Comparison of ENCODE assay signal across 1 cellular context in the genomic region with DNA sequence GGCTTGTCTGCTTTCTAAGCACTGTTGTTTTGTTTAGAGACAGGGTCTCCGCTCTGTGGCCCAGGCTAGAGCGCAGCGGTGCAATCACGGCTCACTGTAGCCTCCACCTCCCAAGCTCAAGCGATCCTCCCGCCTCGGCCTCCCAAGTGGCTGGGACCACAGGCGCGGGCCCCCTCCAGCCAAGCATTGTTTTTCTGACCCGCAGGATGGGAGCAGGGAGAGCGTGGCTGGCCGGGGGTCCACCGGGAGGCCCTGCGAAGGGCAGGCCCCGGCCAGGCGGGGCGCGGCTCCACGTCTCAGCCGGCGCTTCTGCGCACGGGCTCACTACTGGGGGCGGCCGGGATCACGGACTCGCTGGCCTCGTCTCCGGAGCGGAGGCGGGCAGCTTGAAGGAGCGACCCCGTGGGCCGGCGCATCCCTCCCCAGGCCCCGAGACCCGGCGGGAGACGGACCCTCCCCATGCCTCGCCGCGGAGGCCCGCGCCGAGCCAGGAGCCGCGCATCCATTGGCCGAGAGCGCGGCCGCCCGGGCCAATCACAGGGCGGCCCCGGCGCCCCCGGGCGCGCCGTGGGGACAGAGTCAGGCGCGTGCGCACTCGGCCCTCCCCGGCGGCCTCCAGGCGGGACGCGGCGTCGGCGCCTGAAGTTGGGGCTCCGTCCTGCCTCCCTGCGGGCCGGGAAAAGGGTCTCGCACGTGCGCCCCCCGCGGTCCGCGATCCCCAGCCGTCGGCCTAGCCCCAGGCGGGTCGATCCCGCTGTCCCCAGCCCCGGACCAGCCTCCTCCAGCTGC.
TF ChIP-seq lines count a peak whose summit lies in the region.

No MANE protein-coding gene starts in this region.

TF ChIP-seq in HEK293, 187 proteins besides CTCF, POLR2A, EP300 and RAD21 (continued from another document and continues in another):
- TF ChIP-seq ZEB2 (tag by site-specific recombination; IDR thresholded peaks at IDR 0.05) (0 out of 2 replicates have a peak, but pooled peaks have one; percentile 12), ZNF510 (tag by site-specific recombination; IDR thresholded peaks at IDR 0.05; ENCODE audit: insufficient replicate concordance) (no peak), ZNF394 (tag by site-specific recombination; IDR thresholded peaks at IDR 0.05; ENCODE audit: borderline replicate concordance) (no peak), ZNF335 (tag by site-specific recombination; conservative IDR thresholded peaks at IDR 0.05) (peak; percentile 54; the same call in 1 of the 2 replicates), RBAK (tag by site-specific recombination; IDR thresholded peaks at IDR 0.05) (no peak), ZNF202 (tag by site-specific recombination; IDR thresholded peaks at IDR 0.05; ENCODE audit: borderline replicate concordance) (0 out of 2 replicates have a peak, but pooled peaks have one; percentile 12), ZNF747 (tag by site-specific recombination; IDR thresholded peaks at IDR 0.05) (no peak), ZNF214 (tag by site-specific recombination; IDR thresholded peaks at IDR 0.05; ENCODE audit: borderline replicate concordance) (no peak), ZSCAN23 (tag by site-specific recombination; IDR thresholded peaks at IDR 0.05) (no peak), ZSCAN30 (tag by site-specific recombination; IDR thresholded peaks at IDR 0.05) (0 out of 2 replicates have a peak, but pooled peaks have one; percentile 44), ZNF555 (tag by site-specific recombination; conservative IDR thresholded peaks at IDR 0.05) (no peak), TCF7L2 (IDR thresholded peaks at IDR 0.05; ENCODE audit: borderline replicate concordance, low read depth, low read length) (no peak), ZFP37 (tag by site-specific recombination; IDR thresholded peaks at IDR 0.05) (no peak), ZNF501 (tag by site-specific recombination; IDR thresholded peaks at IDR 0.05) (0 out of 2 replicates have a peak, but pooled peaks have one; percentile 45), HOXA7 (CRISPR knock-in tag; IDR thresholded peaks at IDR 0.05; ENCODE audit: borderline replicate concordance) (no peak), SCRT1 (tag by site-specific recombination; IDR thresholded peaks at IDR 0.05; ENCODE audit: borderline replicate concordance) (no peak), ZNF76 (tag by site-specific recombination; IDR thresholded peaks at IDR 0.05; ENCODE audit: borderline replicate concordance, low read depth) (no peak; the same call in 1 of the 2 replicates), ZNF133 (tag by site-specific recombination; IDR thresholded peaks at IDR 0.05) (no peak), ZNF48 (tag by site-specific recombination; IDR thresholded peaks at IDR 0.05) (no peak), ZNF521 (tag by site-specific recombination; IDR thresholded peaks at IDR 0.05) (no peak), SETDB1 (IDR thresholded peaks at IDR 0.05; ENCODE audit: insufficient read length, low read length) (no peak), ZNF785 (tag by site-specific recombination; IDR thresholded peaks at IDR 0.05) (no peak), GLIS1 (tag by site-specific recombination; IDR thresholded peaks at IDR 0.05) (peak; percentile 97), ZBTB7A (tag by site-specific recombination; IDR thresholded peaks at IDR 0.05; ENCODE audit: low read depth) (no peak; the same call in 1 of the 2 replicates), ZNF473 (tag by site-specific recombination; IDR thresholded peaks at IDR 0.05) (no peak), ZNF221 (tag by site-specific recombination; IDR thresholded peaks at IDR 0.05; ENCODE audit: borderline replicate concordance) (no peak), ZNF146 (tag by site-specific recombination; IDR thresholded peaks at IDR 0.05) (no peak)
- TF ChIP-seq, protein P1, sequence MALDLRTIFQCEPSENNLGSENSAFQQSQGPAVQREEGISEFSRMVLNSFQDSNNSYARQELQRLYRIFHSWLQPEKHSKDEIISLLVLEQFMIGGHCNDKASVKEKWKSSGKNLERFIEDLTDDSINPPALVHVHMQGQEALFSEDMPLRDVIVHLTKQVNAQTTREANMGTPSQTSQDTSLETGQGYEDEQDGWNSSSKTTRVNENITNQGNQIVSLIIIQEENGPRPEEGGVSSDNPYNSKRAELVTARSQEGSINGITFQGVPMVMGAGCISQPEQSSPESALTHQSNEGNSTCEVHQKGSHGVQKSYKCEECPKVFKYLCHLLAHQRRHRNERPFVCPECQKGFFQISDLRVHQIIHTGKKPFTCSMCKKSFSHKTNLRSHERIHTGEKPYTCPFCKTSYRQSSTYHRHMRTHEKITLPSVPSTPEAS (tag by site-specific recombination; IDR thresholded peaks at IDR 0.05) = no peak
- TF ChIP-seq, protein P2, sequence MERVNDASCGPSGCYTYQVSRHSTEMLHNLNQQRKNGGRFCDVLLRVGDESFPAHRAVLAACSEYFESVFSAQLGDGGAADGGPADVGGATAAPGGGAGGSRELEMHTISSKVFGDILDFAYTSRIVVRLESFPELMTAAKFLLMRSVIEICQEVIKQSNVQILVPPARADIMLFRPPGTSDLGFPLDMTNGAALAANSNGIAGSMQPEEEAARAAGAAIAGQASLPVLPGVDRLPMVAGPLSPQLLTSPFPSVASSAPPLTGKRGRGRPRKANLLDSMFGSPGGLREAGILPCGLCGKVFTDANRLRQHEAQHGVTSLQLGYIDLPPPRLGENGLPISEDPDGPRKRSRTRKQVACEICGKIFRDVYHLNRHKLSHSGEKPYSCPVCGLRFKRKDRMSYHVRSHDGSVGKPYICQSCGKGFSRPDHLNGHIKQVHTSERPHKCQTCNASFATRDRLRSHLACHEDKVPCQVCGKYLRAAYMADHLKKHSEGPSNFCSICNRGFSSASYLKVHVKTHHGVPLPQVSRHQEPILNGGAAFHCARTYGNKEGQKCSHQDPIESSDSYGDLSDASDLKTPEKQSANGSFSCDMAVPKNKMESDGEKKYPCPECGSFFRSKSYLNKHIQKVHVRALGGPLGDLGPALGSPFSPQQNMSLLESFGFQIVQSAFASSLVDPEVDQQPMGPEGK (tag by site-specific recombination; IDR thresholded peaks at IDR 0.05) = peak; percentile 86; the same call in 1 of the 2 replicates
- TF ChIP-seq, protein P3, sequence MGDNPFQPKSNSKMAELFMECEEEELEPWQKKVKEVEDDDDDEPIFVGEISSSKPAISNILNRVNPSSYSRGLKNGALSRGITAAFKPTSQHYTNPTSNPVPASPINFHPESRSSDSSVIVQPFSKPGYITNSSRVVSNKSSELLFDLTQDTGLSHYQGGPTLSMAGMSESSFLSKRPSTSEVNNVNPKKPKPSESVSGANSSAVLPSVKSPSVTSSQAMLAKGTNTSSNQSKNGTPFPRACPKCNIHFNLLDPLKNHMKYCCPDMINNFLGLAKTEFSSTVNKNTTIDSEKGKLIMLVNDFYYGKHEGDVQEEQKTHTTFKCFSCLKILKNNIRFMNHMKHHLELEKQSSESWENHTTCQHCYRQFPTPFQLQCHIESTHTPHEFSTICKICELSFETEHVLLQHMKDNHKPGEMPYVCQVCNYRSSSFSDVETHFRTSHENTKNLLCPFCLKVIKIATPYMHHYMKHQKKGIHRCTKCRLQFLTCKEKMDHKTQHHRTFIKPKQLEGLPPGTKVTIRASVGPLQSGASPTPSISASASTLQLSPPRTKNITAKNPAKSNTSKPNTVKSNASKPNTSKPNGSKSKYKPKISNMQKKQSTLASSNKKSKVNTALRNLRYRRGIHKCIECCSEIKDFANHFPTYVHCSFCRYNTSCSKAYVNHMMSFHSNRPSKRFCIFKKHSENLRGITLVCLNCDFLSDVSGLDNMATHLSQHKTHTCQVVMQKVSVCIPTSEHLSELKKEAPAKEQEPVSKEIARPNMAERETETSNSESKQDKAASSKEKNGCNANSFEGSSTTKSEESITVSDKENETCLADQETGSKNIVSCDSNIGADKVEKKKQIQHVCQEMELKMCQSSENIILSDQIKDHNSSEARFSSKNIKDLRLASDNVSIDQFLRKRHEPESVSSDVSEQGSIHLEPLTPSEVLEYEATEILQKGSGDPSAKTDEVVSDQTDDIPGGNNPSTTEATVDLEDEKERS (tag by site-specific recombination; IDR thresholded peaks at IDR 0.05) = no peak
- TF ChIP-seq, protein P4, sequence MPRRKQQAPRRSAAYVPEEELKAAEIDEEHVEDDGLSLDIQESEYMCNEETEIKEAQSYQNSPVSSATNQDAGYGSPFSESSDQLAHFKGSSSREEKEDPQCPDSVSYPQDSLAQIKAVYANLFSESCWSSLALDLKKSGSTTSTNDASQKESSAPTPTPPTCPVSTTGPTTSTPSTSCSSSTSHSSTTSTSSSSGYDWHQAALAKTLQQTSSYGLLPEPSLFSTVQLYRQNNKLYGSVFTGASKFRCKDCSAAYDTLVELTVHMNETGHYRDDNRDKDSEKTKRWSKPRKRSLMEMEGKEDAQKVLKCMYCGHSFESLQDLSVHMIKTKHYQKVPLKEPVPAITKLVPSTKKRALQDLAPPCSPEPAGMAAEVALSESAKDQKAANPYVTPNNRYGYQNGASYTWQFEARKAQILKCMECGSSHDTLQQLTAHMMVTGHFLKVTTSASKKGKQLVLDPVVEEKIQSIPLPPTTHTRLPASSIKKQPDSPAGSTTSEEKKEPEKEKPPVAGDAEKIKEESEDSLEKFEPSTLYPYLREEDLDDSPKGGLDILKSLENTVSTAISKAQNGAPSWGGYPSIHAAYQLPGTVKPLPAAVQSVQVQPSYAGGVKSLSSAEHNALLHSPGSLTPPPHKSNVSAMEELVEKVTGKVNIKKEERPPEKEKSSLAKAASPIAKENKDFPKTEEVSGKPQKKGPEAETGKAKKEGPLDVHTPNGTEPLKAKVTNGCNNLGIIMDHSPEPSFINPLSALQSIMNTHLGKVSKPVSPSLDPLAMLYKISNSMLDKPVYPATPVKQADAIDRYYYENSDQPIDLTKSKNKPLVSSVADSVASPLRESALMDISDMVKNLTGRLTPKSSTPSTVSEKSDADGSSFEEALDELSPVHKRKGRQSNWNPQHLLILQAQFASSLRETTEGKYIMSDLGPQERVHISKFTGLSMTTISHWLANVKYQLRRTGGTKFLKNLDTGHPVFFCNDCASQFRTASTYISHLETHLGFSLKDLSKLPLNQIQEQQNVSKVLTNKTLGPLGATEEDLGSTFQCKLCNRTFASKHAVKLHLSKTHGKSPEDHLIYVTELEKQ (tag by site-specific recombination; IDR thresholded peaks at IDR 0.05; ENCODE audit: borderline replicate concordance) = no peak
- TF ChIP-seq, protein P5, sequence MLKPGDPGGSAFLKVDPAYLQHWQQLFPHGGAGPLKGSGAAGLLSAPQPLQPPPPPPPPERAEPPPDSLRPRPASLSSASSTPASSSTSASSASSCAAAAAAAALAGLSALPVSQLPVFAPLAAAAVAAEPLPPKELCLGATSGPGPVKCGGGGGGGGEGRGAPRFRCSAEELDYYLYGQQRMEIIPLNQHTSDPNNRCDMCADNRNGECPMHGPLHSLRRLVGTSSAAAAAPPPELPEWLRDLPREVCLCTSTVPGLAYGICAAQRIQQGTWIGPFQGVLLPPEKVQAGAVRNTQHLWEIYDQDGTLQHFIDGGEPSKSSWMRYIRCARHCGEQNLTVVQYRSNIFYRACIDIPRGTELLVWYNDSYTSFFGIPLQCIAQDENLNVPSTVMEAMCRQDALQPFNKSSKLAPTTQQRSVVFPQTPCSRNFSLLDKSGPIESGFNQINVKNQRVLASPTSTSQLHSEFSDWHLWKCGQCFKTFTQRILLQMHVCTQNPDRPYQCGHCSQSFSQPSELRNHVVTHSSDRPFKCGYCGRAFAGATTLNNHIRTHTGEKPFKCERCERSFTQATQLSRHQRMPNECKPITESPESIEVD (tag by site-specific recombination; IDR thresholded peaks at IDR 0.05) = no peak
- TF ChIP-seq, protein P6, sequence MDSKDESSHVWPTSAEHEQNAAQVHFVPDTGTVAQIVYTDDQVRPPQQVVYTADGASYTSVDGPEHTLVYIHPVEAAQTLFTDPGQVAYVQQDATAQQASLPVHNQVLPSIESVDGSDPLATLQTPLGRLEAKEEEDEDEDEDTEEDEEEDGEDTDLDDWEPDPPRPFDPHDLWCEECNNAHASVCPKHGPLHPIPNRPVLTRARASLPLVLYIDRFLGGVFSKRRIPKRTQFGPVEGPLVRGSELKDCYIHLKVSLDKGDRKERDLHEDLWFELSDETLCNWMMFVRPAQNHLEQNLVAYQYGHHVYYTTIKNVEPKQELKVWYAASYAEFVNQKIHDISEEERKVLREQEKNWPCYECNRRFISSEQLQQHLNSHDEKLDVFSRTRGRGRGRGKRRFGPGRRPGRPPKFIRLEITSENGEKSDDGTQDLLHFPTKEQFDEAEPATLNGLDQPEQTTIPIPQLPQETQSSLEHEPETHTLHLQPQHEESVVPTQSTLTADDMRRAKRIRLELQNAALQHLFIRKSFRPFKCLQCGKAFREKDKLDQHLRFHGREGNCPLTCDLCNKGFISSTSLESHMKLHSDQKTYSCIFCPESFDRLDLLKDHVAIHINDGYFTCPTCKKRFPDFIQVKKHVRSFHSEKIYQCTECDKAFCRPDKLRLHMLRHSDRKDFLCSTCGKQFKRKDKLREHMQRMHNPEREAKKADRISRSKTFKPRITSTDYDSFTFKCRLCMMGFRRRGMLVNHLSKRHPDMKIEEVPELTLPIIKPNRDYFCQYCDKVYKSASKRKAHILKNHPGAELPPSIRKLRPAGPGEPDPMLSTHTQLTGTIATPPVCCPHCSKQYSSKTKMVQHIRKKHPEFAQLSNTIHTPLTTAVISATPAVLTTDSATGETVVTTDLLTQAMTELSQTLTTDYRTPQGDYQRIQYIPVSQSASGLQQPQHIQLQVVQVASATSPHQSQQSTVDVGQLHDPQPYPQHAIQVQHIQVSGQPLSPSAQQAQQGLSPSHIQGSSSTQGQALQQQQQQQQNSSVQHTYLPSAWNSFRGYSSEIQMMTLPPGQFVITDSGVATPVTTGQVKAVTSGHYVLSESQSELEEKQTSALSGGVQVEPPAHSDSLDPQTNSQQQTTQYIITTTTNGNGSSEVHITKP (tag by site-specific recombination; IDR thresholded peaks at IDR 0.05) = peak; percentile 40; the same call in 1 of the 2 replicates
- TF ChIP-seq, protein P7, sequence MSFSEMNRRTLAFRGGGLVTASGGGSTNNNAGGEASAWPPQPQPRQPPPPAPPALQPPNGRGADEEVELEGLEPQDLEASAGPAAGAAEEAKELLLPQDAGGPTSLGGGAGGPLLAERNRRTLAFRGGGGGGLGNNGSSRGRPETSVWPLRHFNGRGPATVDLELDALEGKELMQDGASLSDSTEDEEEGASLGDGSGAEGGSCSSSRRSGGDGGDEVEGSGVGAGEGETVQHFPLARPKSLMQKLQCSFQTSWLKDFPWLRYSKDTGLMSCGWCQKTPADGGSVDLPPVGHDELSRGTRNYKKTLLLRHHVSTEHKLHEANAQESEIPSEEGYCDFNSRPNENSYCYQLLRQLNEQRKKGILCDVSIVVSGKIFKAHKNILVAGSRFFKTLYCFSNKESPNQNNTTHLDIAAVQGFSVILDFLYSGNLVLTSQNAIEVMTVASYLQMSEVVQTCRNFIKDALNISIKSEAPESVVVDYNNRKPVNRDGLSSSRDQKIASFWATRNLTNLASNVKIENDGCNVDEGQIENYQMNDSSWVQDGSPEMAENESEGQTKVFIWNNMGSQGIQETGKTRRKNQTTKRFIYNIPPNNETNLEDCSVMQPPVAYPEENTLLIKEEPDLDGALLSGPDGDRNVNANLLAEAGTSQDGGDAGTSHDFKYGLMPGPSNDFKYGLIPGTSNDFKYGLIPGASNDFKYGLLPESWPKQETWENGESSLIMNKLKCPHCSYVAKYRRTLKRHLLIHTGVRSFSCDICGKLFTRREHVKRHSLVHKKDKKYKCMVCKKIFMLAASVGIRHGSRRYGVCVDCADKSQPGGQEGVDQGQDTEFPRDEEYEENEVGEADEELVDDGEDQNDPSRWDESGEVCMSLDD (tag by site-specific recombination; IDR thresholded peaks at IDR 0.05) = no peak
- TF ChIP-seq, protein P8, sequence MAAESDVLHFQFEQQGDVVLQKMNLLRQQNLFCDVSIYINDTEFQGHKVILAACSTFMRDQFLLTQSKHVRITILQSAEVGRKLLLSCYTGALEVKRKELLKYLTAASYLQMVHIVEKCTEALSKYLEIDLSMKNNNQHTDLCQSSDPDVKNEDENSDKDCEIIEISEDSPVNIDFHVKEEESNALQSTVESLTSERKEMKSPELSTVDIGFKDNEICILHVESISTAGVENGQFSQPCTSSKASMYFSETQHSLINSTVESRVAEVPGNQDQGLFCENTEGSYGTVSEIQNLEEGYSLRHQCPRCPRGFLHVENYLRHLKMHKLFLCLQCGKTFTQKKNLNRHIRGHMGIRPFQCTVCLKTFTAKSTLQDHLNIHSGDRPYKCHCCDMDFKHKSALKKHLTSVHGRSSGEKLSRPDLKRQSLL (tag by site-specific recombination; IDR thresholded peaks at IDR 0.05) = no peak; the same call in 1 of the 2 replicates
